ENCODE assay signal across 8 cellular contexts in the genomic region with DNA sequence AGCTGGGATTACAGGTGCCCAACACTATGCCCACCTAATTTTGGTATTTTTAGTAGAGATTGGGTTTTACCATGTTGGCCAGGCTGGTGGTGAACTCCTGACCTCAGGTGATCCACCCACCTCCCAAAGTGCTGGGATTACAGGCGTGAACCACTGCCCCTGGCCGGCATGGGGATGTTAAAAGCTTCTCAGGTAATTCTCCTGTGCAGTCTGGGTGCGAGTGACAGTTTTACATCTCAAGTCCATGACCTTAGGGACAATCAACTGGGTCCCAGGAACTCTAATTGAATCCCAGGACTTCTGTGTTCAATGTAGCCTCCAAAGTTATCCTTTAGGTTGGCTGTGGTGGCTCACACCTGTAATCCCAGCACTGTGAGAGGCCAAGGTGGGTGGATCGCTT.
"Had no signal": no experiment of that assay in that cellular context is flagged by ENCODE, and none has a peak within 500 bp of the region (broad histone marks: within the 10 kb centered on the region; RNA-seq: fewer than 3 reads in every experiment).

No MANE protein-coding gene starts in this region.

- DNase-seq: GDM1, GF-D8 had no signal

- H3K4me3 ChIP-seq: GM12878 had no signal

- ATAC-seq: GM12878 had no signal

- FAIRE-seq: G401.6, GM12878, GM12891, GM12892, GM18507, GM19239 had no signal
